ENCODE assay signal across 2 cellular contexts in the genomic region with DNA sequence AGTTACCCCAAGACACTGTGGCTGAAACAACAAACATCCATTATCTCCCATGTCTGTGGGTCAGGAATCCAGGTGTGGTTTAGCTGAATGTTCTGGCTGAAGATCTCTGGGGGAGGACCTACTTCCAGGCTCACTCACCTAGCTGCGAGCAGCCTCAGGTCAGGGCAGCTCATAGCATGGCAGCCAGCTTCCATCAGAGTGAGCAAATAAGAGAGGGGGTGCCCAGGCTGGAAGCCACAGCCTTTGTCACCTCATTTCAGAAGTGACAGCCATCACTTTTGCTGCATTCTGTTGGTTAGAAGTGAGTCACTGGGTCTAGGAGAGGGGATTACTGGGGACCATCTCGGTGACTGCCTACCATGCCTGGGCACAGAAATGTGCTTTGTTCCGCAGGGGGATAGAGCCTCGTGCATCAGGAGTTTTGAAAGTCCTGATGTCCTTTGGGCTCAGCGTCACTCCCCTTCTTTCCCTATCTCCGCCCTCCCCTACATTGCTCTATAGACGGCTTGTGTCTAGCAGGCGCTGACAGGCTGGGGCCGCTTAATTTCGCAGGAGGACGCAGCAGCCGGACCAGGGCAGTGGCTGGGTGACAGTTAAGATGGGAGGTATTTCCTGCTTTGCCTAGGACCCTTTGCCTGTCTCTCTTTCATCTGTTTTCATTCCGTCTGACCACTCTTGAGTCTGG.
A peak's percentile ranks its signal among the peaks of the same experiment; 100 is the strongest.
TF ChIP-seq lines count a peak whose summit lies in the region.

No MANE protein-coding gene starts in this region.

TF ChIP-seq in HepG2, 621 proteins besides CTCF, POLR2A, EP300 and RAD21:
- no peak for TF ChIP-seq ZBTB38 (CRISPR knock-in tag; IDR thresholded peaks at IDR 0.05)
- no peak for TF ChIP-seq SOX6 (IDR thresholded peaks at IDR 0.05)
- peak; percentile 29; the same call in 1 of the 2 replicates for TF ChIP-seq SOX6 (CRISPR knock-in tag; IDR thresholded peaks at IDR 0.05)
- TF ChIP-seq, protein P1, sequence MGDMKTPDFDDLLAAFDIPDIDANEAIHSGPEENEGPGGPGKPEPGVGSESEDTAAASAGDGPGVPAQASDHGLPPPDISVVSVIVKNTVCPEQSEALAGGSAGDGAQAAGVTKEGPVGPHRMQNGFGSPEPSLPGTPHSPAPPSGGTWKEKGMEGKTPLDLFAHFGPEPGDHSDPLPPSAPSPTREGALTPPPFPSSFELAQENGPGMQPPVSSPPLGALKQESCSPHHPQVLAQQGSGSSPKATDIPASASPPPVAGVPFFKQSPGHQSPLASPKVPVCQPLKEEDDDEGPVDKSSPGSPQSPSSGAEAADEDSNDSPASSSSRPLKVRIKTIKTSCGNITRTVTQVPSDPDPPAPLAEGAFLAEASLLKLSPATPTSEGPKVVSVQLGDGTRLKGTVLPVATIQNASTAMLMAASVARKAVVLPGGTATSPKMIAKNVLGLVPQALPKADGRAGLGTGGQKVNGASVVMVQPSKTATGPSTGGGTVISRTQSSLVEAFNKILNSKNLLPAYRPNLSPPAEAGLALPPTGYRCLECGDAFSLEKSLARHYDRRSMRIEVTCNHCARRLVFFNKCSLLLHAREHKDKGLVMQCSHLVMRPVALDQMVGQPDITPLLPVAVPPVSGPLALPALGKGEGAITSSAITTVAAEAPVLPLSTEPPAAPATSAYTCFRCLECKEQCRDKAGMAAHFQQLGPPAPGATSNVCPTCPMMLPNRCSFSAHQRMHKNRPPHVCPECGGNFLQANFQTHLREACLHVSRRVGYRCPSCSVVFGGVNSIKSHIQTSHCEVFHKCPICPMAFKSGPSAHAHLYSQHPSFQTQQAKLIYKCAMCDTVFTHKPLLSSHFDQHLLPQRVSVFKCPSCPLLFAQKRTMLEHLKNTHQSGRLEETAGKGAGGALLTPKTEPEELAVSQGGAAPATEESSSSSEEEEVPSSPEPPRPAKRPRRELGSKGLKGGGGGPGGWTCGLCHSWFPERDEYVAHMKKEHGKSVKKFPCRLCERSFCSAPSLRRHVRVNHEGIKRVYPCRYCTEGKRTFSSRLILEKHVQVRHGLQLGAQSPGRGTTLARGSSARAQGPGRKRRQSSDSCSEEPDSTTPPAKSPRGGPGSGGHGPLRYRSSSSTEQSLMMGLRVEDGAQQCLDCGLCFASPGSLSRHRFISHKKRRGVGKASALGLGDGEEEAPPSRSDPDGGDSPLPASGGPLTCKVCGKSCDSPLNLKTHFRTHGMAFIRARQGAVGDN (CRISPR knock-in tag; IDR thresholded peaks at IDR 0.05), result peak; percentile 25
- TF ChIP-seq UBTF (CRISPR knock-in tag; IDR thresholded peaks at IDR 0.05), result 0 out of 2 replicates have a peak, but pooled peaks have one; percentile 19
- no peak for TF ChIP-seq LCORL (IDR thresholded peaks at IDR 0.05)
- TF ChIP-seq LCORL (CRISPR knock-in tag; IDR thresholded peaks at IDR 0.05), result 0 out of 2 replicates have a peak, but pooled peaks have one; percentile 39

TF ChIP-seq in H1, 55 proteins besides CTCF, POLR2A, EP300 and RAD21:
- TF ChIP-seq SIN3A (conservative IDR thresholded peaks at IDR 0.05 in 1 of 2, IDR thresholded peaks at IDR 0.05 in 1 of 2; ENCODE audit: low read depth in 1 of 2, low read length in 2 of 2), result no peak
- no peak for TF ChIP-seq POLR2AphosphoS5 (IDR thresholded peaks at IDR 0.05; ENCODE audit: low read depth, low read length)
- no peak for TF ChIP-seq RXRA (IDR thresholded peaks at IDR 0.05; ENCODE audit: insufficient read depth, low read depth, low read length)
- no peak for TF ChIP-seq SP4 (IDR thresholded peaks at IDR 0.05; ENCODE audit: low read length)
- TF ChIP-seq CBX8 (IDR thresholded peaks at IDR 0.05; ENCODE audit: borderline replicate concordance, low read depth, low read length), result no peak
- no peak for TF ChIP-seq NRF1 (IDR thresholded peaks at IDR 0.05; ENCODE audit: low read depth, low read length)
- TF ChIP-seq BACH1 (IDR thresholded peaks at IDR 0.05; ENCODE audit: low read length), result no peak
- TF ChIP-seq, protein P2, sequence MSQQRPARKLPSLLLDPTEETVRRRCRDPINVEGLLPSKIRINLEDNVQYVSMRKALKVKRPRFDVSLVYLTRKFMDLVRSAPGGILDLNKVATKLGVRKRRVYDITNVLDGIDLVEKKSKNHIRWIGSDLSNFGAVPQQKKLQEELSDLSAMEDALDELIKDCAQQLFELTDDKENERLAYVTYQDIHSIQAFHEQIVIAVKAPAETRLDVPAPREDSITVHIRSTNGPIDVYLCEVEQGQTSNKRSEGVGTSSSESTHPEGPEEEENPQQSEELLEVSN (IDR thresholded peaks at IDR 0.05), result no peak
- TF ChIP-seq SRF (IDR thresholded peaks at IDR 0.05; ENCODE audit: low read depth, low read length), result no peak
- TF ChIP-seq POU5F1 (IDR thresholded peaks at IDR 0.05; ENCODE audit: low read depth, low read length), result no peak
- TF ChIP-seq MAX (IDR thresholded peaks at IDR 0.05), result no peak
- TF ChIP-seq ATF3 (IDR thresholded peaks at IDR 0.05; ENCODE audit: insufficient read depth, low read depth, low read length), result no peak
- TF ChIP-seq TEAD4 (IDR thresholded peaks at IDR 0.05; ENCODE audit: low read depth, low read length), result no peak
- no peak for TF ChIP-seq EGR1 (IDR thresholded peaks at IDR 0.05; ENCODE audit: borderline replicate concordance, low read depth, low read length)
- no peak for TF ChIP-seq JUND (IDR thresholded peaks at IDR 0.05; ENCODE audit: low read length)
- no peak for TF ChIP-seq RNF2 (IDR thresholded peaks at IDR 0.05; ENCODE audit: borderline replicate concordance, low read depth, low read length, missing control alignments, poor library complexity, severe bottlenecking)
- TF ChIP-seq KDM4A (IDR thresholded peaks at IDR 0.05; ENCODE audit: low read depth, low read length, severe bottlenecking), result no peak
- no peak for TF ChIP-seq TAF7 (optimal IDR thresholded peaks at IDR 0.05; ENCODE audit: borderline replicate concordance, low read depth, low read length)
- TF ChIP-seq SP1 (IDR thresholded peaks at IDR 0.05; ENCODE audit: low read depth, low read length), result no peak
